24 cellular contexts compared by ENCODE assay signal in genomic region chr14:32820182-32820581, GRCh38.
DNase-seq lines count a peak whose midpoint lies in the region; ATAC-seq and TF ChIP-seq lines count a peak whose summit lies in the region.
"Had no signal": no experiment of that assay in that cellular context is flagged by ENCODE, and none has a peak within 500 bp of the region (broad histone marks: within the 10 kb centered on the region; RNA-seq: fewer than 3 reads in every experiment).

No MANE protein-coding gene starts in this region.

- ATAC-seq in Right ventricle myocardium superior (ENCODE audit: poor library complexity) = peak; percentile 77
- ATAC-seq in mucosa of descending colon = no peak
- ATAC-seq in HG02870 (IDR thresholded peaks at IDR 0.05; ENCODE audit: unreplicated experiment) = no peak
- ATAC-seq: CD8-positive, alpha-beta T cell had no signal

- intact Hi-C loops in Right ventricle myocardium superior (cut with DNase I) (loop anchor here (10.0 kb wide), 1 partner anchor 245 kb away; no protein-coding TSS in a partner anchor), mucosa of descending colon (cut with DNase I, micrococcal nuclease) (no loop called here)

- TF ChIP-seq CTCF in right atrium auricular region (IDR thresholded peaks at IDR 0.05) (no peak), mucosa of descending colon (IDR thresholded peaks at IDR 0.05) (no peak), suprapubic skin (IDR thresholded peaks at IDR 0.05) (no peak)

- TF ChIP-seq EP300 in suprapubic skin (IDR thresholded peaks at IDR 0.05) = no peak

- H3K27ac ChIP-seq in right atrium auricular region (peak overlapping the region; percentile 69 to 86), skeletal muscle tissue (ENCODE audit: low read depth, low read length) (peak overlapping the region; percentile 82), suprapubic skin (no peak overlapping the region)
- H3K27ac ChIP-seq: KMS-11, PC-9 had no signal

- DNase-seq in adipocyte (ENCODE audit: low read depth) (peak; percentile 9), Right ventricle myocardium superior (no peak), right atrium auricular region (ENCODE audit: low spot score) (no peak), NCI-H128 (lab: John Stamatoyannopoulos, UW; ENCODE audit: unreplicated experiment) (no peak), mucosa of descending colon (no peak), suprapubic skin (ENCODE audit: low spot score in 2 of 2) (no peak)
- DNase-seq: AML-193; C1 segment of cervical spinal cord; CD8-positive, alpha-beta T cell; DMS153; GDM1; IMR-90; NCI-H1092 treated with DMSO at 0.1 percent for 48 hours; NCI-H146; NCI-H2029; NCI-H226; NCI-H510A treated with DMSO at 0.1 percent for 48 hours; NCI-H748 treated with DMSO at 0.1 percent for 48 hours; PC-9; RPMI8226; SIG-M5 had no signal

- 100% methylated on average over 1 of the region's 1 CpG for WGBS in suprapubic skin

- no peak overlapping the region for H3K9ac ChIP-seq in adipocyte (ENCODE audit: low read length)
- peak overlapping the region in 2 of 3 donors; percentile 16 to 63 for H3K9ac ChIP-seq in skeletal muscle tissue (ENCODE audit: low read depth in 1 of 3, low read length in 3 of 3)
- H3K9ac ChIP-seq: KMS-11 had no signal

- no peak for TF ChIP-seq POLR2A in suprapubic skin (IDR thresholded peaks at IDR 0.05)

- no peaks in the 10 kb centered on the region for H3K36me3 ChIP-seq in adipocyte (ENCODE audit: control insufficient read depth, insufficient read depth, low read length, severe bottlenecking)
- peaks cover 5% of the 10 kb centered on the region for H3K36me3 ChIP-seq in right atrium auricular region
- peaks cover 0 to 19% (median 0%) of the 10 kb centered on the region in 3 donors for H3K36me3 ChIP-seq in skeletal muscle tissue (ENCODE audit: control insufficient read depth in 3 of 3, insufficient read depth in 3 of 3, low read length in 3 of 3)
- no peaks in the 10 kb centered on the region for H3K36me3 ChIP-seq in mucosa of descending colon (ENCODE audit: low read depth)
- H3K36me3 ChIP-seq in suprapubic skin = no peaks in the 10 kb centered on the region

- H3K4me1 ChIP-seq in adipocyte (ENCODE audit: control insufficient read depth, insufficient read depth, low read length) = no peaks in the 10 kb centered on the region
- H3K4me1 ChIP-seq in right atrium auricular region = peaks cover 0 to 26% of the 10 kb centered on the region in 2 donors
- peaks cover 16% of the 10 kb centered on the region in 3 donors for H3K4me1 ChIP-seq in skeletal muscle tissue (ENCODE audit: control insufficient read depth in 3 of 3, insufficient read depth in 3 of 3, low read length in 3 of 3)
- H3K4me1 ChIP-seq in mucosa of descending colon (ENCODE audit: low read depth) = no peaks in the 10 kb centered on the region
- no peaks in the 10 kb centered on the region for H3K4me1 ChIP-seq in suprapubic skin

- no peaks in the 10 kb centered on the region for H3K27me3 ChIP-seq in adipocyte (replicated peaks; ENCODE audit: control insufficient read depth, insufficient read depth, low read length)
- no peaks in the 10 kb centered on the region for H3K27me3 ChIP-seq in right atrium auricular region
- H3K27me3 ChIP-seq in skeletal muscle tissue (ENCODE audit: control insufficient read depth in 3 of 3, insufficient read depth in 3 of 3, low read length in 3 of 3) = no peaks in the 10 kb centered on the region
- no peaks in the 10 kb centered on the region for H3K27me3 ChIP-seq in suprapubic skin

- H3K4me3 ChIP-seq in adipocyte (ENCODE audit: low read length) = no peak overlapping the region
- no peak overlapping the region for H3K4me3 ChIP-seq in right atrium auricular region
- H3K4me3 ChIP-seq in skeletal muscle tissue (ENCODE audit: low read length in 3 of 3) = peak overlapping the region in 1 of 3 donors; percentile 23
- no peak overlapping the region for H3K4me3 ChIP-seq in mucosa of descending colon
- H3K4me3 ChIP-seq in suprapubic skin = no peak overlapping the region
- H3K4me3 ChIP-seq: PC-9 had no signal

- H3K9me3 ChIP-seq in adipocyte (ENCODE audit: control insufficient read depth, low read length) (no peaks in the 10 kb centered on the region), right atrium auricular region (no peaks in the 10 kb centered on the region), skeletal muscle tissue (ENCODE audit: control insufficient read depth in 3 of 3, low read length in 3 of 3) (no peaks in the 10 kb centered on the region), mucosa of descending colon (no peaks in the 10 kb centered on the region), suprapubic skin (no peaks in the 10 kb centered on the region)
